In the genomic region with DNA sequence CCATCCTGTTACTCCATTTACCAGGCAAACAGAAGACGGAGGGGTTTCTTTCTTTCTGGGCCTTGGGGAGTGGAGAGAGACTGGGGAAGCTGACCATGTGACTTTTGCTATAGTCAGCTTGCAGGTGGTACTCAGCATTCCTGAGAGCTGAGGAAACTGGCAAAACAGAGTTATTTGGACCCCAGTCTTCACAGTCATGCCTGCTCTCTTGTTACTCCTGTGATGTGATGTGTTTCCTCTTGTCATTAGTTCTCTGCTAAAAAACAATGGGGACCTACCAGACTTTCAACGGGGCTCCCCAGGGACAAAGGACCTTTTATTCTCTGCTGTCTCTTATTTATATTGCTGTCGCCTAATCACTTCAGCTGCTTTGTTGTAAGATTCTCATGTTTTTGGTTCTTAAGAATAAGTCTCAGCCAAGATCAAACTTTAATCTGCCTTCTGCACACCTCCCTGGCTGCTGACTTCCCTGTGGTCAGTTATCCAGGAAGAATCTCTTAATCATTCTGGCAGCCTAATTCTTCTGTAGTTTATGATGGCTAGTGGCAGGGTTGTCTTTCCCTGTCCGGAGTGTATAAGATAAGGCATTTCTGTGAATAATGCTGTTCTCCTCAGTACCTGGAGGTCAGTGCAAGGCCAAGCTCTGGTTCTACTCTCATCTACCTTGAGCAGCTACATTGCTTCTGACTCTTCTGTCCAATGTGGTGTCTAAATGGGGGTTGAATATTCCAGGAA, we compare ENCODE assay signal across 1 cellular context.
TF ChIP-seq lines count a peak whose summit lies in the region.

No MANE protein-coding gene starts in this region.

TF ChIP-seq in K562, 482 proteins besides CTCF, POLR2A, EP300 and RAD21 (continued from another document and continues in another):
- TF ChIP-seq, protein P1, sequence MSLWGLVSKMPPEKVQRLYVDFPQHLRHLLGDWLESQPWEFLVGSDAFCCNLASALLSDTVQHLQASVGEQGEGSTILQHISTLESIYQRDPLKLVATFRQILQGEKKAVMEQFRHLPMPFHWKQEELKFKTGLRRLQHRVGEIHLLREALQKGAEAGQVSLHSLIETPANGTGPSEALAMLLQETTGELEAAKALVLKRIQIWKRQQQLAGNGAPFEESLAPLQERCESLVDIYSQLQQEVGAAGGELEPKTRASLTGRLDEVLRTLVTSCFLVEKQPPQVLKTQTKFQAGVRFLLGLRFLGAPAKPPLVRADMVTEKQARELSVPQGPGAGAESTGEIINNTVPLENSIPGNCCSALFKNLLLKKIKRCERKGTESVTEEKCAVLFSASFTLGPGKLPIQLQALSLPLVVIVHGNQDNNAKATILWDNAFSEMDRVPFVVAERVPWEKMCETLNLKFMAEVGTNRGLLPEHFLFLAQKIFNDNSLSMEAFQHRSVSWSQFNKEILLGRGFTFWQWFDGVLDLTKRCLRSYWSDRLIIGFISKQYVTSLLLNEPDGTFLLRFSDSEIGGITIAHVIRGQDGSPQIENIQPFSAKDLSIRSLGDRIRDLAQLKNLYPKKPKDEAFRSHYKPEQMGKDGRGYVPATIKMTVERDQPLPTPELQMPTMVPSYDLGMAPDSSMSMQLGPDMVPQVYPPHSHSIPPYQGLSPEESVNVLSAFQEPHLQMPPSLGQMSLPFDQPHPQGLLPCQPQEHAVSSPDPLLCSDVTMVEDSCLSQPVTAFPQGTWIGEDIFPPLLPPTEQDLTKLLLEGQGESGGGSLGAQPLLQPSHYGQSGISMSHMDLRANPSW (CRISPR knock-in tag; IDR thresholded peaks at IDR 0.05), result no peak
- no peak for TF ChIP-seq U2AF1 (optimal IDR thresholded peaks at IDR 0.05; ENCODE audit: low read depth, low read length)
- TF ChIP-seq ZC3H8 (IDR thresholded peaks at IDR 0.05), result no peak
- peak; percentile 63 for TF ChIP-seq NFE2 (IDR thresholded peaks at IDR 0.05; ENCODE audit: low read depth)
- TF ChIP-seq, protein P2, sequence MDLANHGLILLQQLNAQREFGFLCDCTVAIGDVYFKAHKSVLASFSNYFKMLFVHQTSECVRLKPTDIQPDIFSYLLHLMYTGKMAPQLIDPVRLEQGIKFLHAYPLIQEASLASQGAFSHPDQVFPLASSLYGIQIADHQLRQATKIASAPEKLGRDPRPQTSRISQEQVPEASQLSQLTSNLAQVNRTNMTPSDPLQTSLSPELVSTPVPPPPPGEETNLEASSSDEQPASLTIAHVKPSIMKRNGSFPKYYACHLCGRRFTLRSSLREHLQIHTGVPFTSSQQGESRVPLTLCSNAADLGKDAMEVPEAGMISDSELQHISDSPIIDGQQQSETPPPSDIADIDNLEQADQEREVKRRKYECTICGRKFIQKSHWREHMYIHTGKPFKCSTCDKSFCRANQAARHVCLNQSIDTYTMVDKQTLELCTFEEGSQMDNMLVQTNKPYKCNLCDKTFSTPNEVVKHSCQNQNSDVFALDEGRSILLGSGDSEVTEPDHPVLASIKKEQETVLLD (IDR thresholded peaks at IDR 0.05), result peak; percentile 56
- no peak for TF ChIP-seq CAMTA2 (CRISPR knock-in tag; conservative IDR thresholded peaks at IDR 0.05)
- no peak for TF ChIP-seq POU5F1 (IDR thresholded peaks at IDR 0.05; ENCODE audit: borderline replicate concordance, low read depth, low read length, partially characterized antibody)
- no peak for TF ChIP-seq PRMT5 (CRISPR knock-in tag; IDR thresholded peaks at IDR 0.05)
- TF ChIP-seq GTF2B (IDR thresholded peaks at IDR 0.05; ENCODE audit: extremely low read depth, insufficient read length), result no peak
- TF ChIP-seq, protein P3, sequence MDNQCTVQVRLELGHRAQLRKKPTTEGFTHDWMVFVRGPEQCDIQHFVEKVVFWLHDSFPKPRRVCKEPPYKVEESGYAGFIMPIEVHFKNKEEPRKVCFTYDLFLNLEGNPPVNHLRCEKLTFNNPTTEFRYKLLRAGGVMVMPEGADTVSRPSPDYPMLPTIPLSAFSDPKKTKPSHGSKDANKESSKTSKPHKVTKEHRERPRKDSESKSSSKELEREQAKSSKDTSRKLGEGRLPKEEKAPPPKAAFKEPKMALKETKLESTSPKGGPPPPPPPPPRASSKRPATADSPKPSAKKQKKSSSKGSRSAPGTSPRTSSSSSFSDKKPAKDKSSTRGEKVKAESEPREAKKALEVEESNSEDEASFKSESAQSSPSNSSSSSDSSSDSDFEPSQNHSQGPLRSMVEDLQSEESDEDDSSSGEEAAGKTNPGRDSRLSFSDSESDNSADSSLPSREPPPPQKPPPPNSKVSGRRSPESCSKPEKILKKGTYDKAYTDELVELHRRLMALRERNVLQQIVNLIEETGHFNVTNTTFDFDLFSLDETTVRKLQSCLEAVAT (IDR thresholded peaks at IDR 0.05), result peak in 1 of 2 experiments; percentile 95; a peak in 2 of 4 replicates
- no peak for TF ChIP-seq NUFIP1 (IDR thresholded peaks at IDR 0.05; ENCODE audit: partially characterized antibody)
- peak; percentile 83 for TF ChIP-seq KLF16 (IDR thresholded peaks at IDR 0.05)
- TF ChIP-seq NCOA4 (IDR thresholded peaks at IDR 0.05; ENCODE audit: partially characterized antibody), result no peak
- TF ChIP-seq ZNF146 (CRISPR knock-in tag; IDR thresholded peaks at IDR 0.05; ENCODE audit: unreplicated experiment), result no peak
- TF ChIP-seq NR2C2 (CRISPR knock-in tag; IDR thresholded peaks at IDR 0.05), result no peak
- no peak for TF ChIP-seq NR2C2 (tag; IDR thresholded peaks at IDR 0.05)
- 0 out of 4 replicates have a peak, but pooled peaks have one; percentile 21 to 45 for TF ChIP-seq UBTF (IDR thresholded peaks at IDR 0.05; ENCODE audit: borderline replicate concordance in 1 of 2, low read depth in 2 of 2, low read length in 2 of 2)
- TF ChIP-seq RBM22 (IDR thresholded peaks at IDR 0.05; ENCODE audit: low read depth, low read length, poor library complexity, severe bottlenecking), result no peak
- TF ChIP-seq, protein P4, sequence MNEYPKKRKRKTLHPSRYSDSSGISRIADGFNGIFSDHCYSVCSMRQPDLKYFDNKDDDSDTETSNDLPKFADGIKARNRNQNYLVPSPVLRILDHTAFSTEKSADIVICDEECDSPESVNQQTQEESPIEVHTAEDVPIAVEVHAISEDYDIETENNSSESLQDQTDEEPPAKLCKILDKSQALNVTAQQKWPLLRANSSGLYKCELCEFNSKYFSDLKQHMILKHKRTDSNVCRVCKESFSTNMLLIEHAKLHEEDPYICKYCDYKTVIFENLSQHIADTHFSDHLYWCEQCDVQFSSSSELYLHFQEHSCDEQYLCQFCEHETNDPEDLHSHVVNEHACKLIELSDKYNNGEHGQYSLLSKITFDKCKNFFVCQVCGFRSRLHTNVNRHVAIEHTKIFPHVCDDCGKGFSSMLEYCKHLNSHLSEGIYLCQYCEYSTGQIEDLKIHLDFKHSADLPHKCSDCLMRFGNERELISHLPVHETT (CRISPR knock-in tag; conservative IDR thresholded peaks at IDR 0.05 in 1 of 2, IDR thresholded peaks at IDR 0.05 in 1 of 2), result no peak
- no peak for TF ChIP-seq CBFB (CRISPR knock-in tag; IDR thresholded peaks at IDR 0.05)
- TF ChIP-seq ZNF436 (CRISPR knock-in tag; IDR thresholded peaks at IDR 0.05), result no peak
- no peak for TF ChIP-seq SAP30 (IDR thresholded peaks at IDR 0.05; ENCODE audit: borderline replicate concordance, insufficient read depth, low read depth, low read length, poor library complexity, severe bottlenecking)
- no peak for TF ChIP-seq ZNF140 (CRISPR knock-in tag; IDR thresholded peaks at IDR 0.05)
- TF ChIP-seq, protein P5, sequence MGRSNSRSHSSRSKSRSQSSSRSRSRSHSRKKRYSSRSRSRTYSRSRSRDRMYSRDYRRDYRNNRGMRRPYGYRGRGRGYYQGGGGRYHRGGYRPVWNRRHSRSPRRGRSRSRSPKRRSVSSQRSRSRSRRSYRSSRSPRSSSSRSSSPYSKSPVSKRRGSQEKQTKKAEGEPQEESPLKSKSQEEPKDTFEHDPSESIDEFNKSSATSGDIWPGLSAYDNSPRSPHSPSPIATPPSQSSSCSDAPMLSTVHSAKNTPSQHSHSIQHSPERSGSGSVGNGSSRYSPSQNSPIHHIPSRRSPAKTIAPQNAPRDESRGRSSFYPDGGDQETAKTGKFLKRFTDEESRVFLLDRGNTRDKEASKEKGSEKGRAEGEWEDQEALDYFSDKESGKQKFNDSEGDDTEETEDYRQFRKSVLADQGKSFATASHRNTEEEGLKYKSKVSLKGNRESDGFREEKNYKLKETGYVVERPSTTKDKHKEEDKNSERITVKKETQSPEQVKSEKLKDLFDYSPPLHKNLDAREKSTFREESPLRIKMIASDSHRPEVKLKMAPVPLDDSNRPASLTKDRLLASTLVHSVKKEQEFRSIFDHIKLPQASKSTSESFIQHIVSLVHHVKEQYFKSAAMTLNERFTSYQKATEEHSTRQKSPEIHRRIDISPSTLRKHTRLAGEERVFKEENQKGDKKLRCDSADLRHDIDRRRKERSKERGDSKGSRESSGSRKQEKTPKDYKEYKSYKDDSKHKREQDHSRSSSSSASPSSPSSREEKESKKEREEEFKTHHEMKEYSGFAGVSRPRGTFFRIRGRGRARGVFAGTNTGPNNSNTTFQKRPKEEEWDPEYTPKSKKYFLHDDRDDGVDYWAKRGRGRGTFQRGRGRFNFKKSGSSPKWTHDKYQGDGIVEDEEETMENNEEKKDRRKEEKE (IDR thresholded peaks at IDR 0.05; ENCODE audit: borderline replicate concordance in 1 of 2, control insufficient read depth in 1 of 2, low read depth in 2 of 2, low read length in 1 of 2), result no peak
- no peak for TF ChIP-seq ZNF12 (CRISPR knock-in tag; IDR thresholded peaks at IDR 0.05)
- no peak for TF ChIP-seq MBD1 (CRISPR knock-in tag; IDR thresholded peaks at IDR 0.05)
- TF ChIP-seq ZNF3 (CRISPR knock-in tag; IDR thresholded peaks at IDR 0.05), result no peak
- 0 out of 2 replicates have a peak, but pooled peaks have one; percentile 15 for TF ChIP-seq RAD51 (IDR thresholded peaks at IDR 0.05; ENCODE audit: borderline replicate concordance, low read depth)
- TF ChIP-seq KDM1A (IDR thresholded peaks at IDR 0.05), result peak; percentile 92 to 96
- TF ChIP-seq ZNF316 (IDR thresholded peaks at IDR 0.05), result no peak
- TF ChIP-seq CHD1 (IDR thresholded peaks at IDR 0.05; ENCODE audit: low read length), result no peak
- TF ChIP-seq BDP1 (IDR thresholded peaks at IDR 0.05; ENCODE audit: insufficient read depth, insufficient read length), result no peak
- TF ChIP-seq SIRT6 (IDR thresholded peaks at IDR 0.05; ENCODE audit: low read depth, low read length), result no peak
- no peak for TF ChIP-seq XRCC4 (IDR thresholded peaks at IDR 0.05; ENCODE audit: extremely low read depth, insufficient read depth, insufficient read length)
- no peak for TF ChIP-seq KAT8 (IDR thresholded peaks at IDR 0.05; ENCODE audit: low read depth)
- no peak; the same call in 1 of the 2 replicates for TF ChIP-seq ATF3 (IDR thresholded peaks at IDR 0.05)
- no peak for TF ChIP-seq ATF3 (CRISPR knock-in tag; conservative IDR thresholded peaks at IDR 0.05)
- TF ChIP-seq EWSR1 (IDR thresholded peaks at IDR 0.05; ENCODE audit: borderline replicate concordance, low read depth, partially characterized antibody), result no peak
- TF ChIP-seq KAT7 (CRISPR knock-in tag; IDR thresholded peaks at IDR 0.05; ENCODE audit: borderline replicate concordance), result 0 out of 2 replicates have a peak, but pooled peaks have one; percentile 45
- TF ChIP-seq DPF2 (IDR thresholded peaks at IDR 0.05), result peak; percentile 93
- peak; percentile 96 for TF ChIP-seq ARID1B (IDR thresholded peaks at IDR 0.05)
